2 cellular contexts compared by ENCODE assay signal in the genomic region with DNA sequence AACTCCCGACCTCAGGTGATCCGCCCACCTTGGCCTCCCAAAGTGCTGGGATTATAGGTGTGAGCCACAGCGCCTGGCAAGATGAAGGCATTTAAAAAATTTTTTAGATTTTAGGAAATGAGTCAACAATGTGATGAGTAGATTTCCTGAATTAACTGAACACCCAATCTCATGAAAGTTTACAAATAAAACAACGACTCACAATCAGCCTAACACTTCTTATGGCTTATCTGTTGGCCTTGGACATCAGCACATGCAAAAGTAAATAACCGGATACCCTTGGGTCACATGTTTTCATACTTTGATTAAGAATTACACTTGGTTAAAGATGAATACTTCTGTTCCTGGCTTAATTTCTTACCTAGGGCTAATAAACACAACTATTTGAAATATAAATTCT.
TF ChIP-seq lines count a peak whose summit lies in the region.

No MANE protein-coding gene starts in this region.

TF ChIP-seq in liver, 16 proteins besides CTCF, POLR2A, EP300 and RAD21:
- TF ChIP-seq, protein P1, sequence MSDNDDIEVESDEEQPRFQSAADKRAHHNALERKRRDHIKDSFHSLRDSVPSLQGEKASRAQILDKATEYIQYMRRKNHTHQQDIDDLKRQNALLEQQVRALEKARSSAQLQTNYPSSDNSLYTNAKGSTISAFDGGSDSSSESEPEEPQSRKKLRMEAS (IDR thresholded peaks at IDR 0.05) = peak; percentile 67
- TF ChIP-seq HNF4A (conservative IDR thresholded peaks at IDR 0.05) (peak; percentile 59 to 78), HNF4G (IDR thresholded peaks at IDR 0.05) (no peak), NR2F2 (IDR thresholded peaks at IDR 0.05) (no peak), SP1 (IDR thresholded peaks at IDR 0.05) (peak; percentile 33), RXRA (IDR thresholded peaks at IDR 0.05) (peak in 1 of 2 donors; percentile 34), EGR1 (IDR thresholded peaks at IDR 0.05; ENCODE audit: low read depth in 2 of 2) (no peak), YY1 (IDR thresholded peaks at IDR 0.05) (no peak), JUND (IDR thresholded peaks at IDR 0.05) (no peak), FOXA2 (IDR thresholded peaks at IDR 0.05) (peak; percentile 73), TAF1 (conservative IDR thresholded peaks at IDR 0.05) (no peak), FOXA1 (IDR thresholded peaks at IDR 0.05) (peak; percentile 28), GABPA (IDR thresholded peaks at IDR 0.05 in 1 of 2, conservative IDR thresholded peaks at IDR 0.05 in 1 of 2) (no peak)
- TF ChIP-seq, protein P2, sequence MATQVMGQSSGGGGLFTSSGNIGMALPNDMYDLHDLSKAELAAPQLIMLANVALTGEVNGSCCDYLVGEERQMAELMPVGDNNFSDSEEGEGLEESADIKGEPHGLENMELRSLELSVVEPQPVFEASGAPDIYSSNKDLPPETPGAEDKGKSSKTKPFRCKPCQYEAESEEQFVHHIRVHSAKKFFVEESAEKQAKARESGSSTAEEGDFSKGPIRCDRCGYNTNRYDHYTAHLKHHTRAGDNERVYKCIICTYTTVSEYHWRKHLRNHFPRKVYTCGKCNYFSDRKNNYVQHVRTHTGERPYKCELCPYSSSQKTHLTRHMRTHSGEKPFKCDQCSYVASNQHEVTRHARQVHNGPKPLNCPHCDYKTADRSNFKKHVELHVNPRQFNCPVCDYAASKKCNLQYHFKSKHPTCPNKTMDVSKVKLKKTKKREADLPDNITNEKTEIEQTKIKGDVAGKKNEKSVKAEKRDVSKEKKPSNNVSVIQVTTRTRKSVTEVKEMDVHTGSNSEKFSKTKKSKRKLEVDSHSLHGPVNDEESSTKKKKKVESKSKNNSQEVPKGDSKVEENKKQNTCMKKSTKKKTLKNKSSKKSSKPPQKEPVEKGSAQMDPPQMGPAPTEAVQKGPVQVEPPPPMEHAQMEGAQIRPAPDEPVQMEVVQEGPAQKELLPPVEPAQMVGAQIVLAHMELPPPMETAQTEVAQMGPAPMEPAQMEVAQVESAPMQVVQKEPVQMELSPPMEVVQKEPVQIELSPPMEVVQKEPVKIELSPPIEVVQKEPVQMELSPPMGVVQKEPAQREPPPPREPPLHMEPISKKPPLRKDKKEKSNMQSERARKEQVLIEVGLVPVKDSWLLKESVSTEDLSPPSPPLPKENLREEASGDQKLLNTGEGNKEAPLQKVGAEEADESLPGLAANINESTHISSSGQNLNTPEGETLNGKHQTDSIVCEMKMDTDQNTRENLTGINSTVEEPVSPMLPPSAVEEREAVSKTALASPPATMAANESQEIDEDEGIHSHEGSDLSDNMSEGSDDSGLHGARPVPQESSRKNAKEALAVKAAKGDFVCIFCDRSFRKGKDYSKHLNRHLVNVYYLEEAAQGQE (IDR thresholded peaks at IDR 0.05) = no peak
- TF ChIP-seq, protein P3, sequence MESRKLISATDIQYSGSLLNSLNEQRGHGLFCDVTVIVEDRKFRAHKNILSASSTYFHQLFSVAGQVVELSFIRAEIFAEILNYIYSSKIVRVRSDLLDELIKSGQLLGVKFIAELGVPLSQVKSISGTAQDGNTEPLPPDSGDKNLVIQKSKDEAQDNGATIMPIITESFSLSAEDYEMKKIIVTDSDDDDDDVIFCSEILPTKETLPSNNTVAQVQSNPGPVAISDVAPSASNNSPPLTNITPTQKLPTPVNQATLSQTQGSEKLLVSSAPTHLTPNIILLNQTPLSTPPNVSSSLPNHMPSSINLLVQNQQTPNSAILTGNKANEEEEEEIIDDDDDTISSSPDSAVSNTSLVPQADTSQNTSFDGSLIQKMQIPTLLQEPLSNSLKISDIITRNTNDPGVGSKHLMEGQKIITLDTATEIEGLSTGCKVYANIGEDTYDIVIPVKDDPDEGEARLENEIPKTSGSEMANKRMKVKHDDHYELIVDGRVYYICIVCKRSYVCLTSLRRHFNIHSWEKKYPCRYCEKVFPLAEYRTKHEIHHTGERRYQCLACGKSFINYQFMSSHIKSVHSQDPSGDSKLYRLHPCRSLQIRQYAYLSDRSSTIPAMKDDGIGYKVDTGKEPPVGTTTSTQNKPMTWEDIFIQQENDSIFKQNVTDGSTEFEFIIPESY (IDR thresholded peaks at IDR 0.05) = peak; percentile 11
- TF ChIP-seq, protein P4, sequence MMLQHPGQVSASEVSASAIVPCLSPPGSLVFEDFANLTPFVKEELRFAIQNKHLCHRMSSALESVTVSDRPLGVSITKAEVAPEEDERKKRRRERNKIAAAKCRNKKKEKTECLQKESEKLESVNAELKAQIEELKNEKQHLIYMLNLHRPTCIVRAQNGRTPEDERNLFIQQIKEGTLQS (IDR thresholded peaks at IDR 0.05) = no peak

TF ChIP-seq in HepG2, 621 proteins besides CTCF, POLR2A, EP300 and RAD21 (continued from another document):
- TF ChIP-seq MLLT10 (CRISPR knock-in tag; IDR thresholded peaks at IDR 0.05) (no peak), SNAI1 (CRISPR knock-in tag; IDR thresholded peaks at IDR 0.05; ENCODE audit: borderline replicate concordance) (no peak), ZNF205 (CRISPR knock-in tag; IDR thresholded peaks at IDR 0.05) (no peak), ZNF850 (CRISPR knock-in tag; conservative IDR thresholded peaks at IDR 0.05) (no peak), NR2F6 (IDR thresholded peaks at IDR 0.05) (no peak), NR2F6 (CRISPR knock-in tag; IDR thresholded peaks at IDR 0.05) (no peak), SIN3A (IDR thresholded peaks at IDR 0.05; ENCODE audit: borderline replicate concordance, low read depth, low read length) (no peak)
- TF ChIP-seq, protein P5, sequence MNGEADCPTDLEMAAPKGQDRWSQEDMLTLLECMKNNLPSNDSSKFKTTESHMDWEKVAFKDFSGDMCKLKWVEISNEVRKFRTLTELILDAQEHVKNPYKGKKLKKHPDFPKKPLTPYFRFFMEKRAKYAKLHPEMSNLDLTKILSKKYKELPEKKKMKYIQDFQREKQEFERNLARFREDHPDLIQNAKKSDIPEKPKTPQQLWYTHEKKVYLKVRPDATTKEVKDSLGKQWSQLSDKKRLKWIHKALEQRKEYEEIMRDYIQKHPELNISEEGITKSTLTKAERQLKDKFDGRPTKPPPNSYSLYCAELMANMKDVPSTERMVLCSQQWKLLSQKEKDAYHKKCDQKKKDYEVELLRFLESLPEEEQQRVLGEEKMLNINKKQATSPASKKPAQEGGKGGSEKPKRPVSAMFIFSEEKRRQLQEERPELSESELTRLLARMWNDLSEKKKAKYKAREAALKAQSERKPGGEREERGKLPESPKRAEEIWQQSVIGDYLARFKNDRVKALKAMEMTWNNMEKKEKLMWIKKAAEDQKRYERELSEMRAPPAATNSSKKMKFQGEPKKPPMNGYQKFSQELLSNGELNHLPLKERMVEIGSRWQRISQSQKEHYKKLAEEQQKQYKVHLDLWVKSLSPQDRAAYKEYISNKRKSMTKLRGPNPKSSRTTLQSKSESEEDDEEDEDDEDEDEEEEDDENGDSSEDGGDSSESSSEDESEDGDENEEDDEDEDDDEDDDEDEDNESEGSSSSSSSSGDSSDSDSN (CRISPR knock-in tag; IDR thresholded peaks at IDR 0.05) = no peak
- TF ChIP-seq, protein P6, sequence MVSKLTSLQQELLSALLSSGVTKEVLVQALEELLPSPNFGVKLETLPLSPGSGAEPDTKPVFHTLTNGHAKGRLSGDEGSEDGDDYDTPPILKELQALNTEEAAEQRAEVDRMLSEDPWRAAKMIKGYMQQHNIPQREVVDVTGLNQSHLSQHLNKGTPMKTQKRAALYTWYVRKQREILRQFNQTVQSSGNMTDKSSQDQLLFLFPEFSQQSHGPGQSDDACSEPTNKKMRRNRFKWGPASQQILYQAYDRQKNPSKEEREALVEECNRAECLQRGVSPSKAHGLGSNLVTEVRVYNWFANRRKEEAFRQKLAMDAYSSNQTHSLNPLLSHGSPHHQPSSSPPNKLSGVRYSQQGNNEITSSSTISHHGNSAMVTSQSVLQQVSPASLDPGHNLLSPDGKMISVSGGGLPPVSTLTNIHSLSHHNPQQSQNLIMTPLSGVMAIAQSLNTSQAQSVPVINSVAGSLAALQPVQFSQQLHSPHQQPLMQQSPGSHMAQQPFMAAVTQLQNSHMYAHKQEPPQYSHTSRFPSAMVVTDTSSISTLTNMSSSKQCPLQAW (CRISPR knock-in tag; IDR thresholded peaks at IDR 0.05) = no peak
- TF ChIP-seq, protein P7, sequence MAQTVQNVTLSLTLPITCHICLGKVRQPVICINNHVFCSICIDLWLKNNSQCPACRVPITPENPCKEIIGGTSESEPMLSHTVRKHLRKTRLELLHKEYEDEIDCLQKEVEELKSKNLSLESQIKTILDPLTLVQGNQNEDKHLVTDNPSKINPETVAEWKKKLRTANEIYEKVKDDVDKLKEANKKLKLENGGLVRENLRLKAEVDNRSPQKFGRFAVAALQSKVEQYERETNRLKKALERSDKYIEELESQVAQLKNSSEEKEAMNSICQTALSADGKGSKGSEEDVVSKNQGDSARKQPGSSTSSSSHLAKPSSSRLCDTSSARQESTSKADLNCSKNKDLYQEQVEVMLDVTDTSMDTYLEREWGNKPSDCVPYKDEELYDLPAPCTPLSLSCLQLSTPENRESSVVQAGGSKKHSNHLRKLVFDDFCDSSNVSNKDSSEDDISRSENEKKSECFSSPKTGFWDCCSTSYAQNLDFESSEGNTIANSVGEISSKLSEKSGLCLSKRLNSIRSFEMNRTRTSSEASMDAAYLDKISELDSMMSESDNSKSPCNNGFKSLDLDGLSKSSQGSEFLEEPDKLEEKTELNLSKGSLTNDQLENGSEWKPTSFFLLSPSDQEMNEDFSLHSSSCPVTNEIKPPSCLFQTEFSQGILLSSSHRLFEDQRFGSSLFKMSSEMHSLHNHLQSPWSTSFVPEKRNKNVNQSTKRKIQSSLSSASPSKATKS (CRISPR knock-in tag; IDR thresholded peaks at IDR 0.05) = no peak
